1 cellular context compared by ENCODE assay signal in the genomic region with DNA sequence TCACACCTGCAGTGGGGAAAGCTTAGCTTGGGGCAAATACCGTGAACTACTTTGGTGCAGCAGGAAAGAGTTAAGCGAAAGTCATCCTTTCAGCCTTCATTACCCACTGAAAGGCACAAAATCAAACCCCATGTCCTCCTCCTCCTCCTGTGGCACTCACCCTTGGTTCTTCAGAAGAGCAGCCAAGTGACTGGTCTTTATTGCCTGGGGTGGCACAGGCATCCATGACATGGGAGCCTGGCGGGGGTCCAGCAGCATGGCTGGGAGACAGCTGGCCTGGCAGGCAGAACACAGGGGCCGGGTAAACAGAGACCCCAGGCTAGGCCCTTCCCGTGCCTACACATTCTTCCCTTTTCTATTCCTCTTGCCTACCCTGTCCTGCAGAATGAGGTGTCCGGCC.
TF ChIP-seq lines count a peak whose summit lies in the region.

No MANE protein-coding gene starts in this region.

TF ChIP-seq in K562, 482 proteins besides CTCF, POLR2A, EP300 and RAD21:
- TF ChIP-seq SUPT5H (IDR thresholded peaks at IDR 0.05): peak; percentile 73
- TF ChIP-seq NFIC (IDR thresholded peaks at IDR 0.05): 0 out of 2 replicates have a peak, but pooled peaks have one; percentile 30
- peak; percentile 53 for TF ChIP-seq POLR2B (IDR thresholded peaks at IDR 0.05; ENCODE audit: low read depth, partially characterized antibody)
- TF ChIP-seq POLR2AphosphoS5 (IDR thresholded peaks at IDR 0.05; ENCODE audit: control insufficient read depth, insufficient read depth, low read depth, low read length): peak; percentile 19; the same call in 1 of the 2 replicates
